1 cellular context compared by ENCODE assay signal in genomic region chr10:44857363-44858016, GRCh38.
TF ChIP-seq lines count a peak whose summit lies in the region.

No MANE protein-coding gene starts in this region.

TF ChIP-seq in GM12878, 131 proteins besides CTCF, POLR2A, EP300 and RAD21 (continued from another document):
- TF ChIP-seq E2F8 (IDR thresholded peaks at IDR 0.05; ENCODE audit: low read depth, partially characterized antibody) (no peak), POLR2AphosphoS5 (IDR thresholded peaks at IDR 0.05; ENCODE audit: low read length) (no peak), STAT3 (IDR thresholded peaks at IDR 0.05; ENCODE audit: low read depth, low read length) (no peak), EZH2 (IDR thresholded peaks at IDR 0.05; ENCODE audit: borderline replicate concordance, control insufficient read depth, low read depth, low read length) (no peak), SREBF1 (IDR thresholded peaks at IDR 0.05; ENCODE audit: low read length) (no peak), DPF2 (IDR thresholded peaks at IDR 0.05) (no peak), ZBTB33 (IDR thresholded peaks at IDR 0.05) (no peak), CHD4 (IDR thresholded peaks at IDR 0.05) (no peak), ZNF24 (IDR thresholded peaks at IDR 0.05) (no peak), MTA3 (IDR thresholded peaks at IDR 0.05; ENCODE audit: borderline replicate concordance, low read length) (no peak), SUPT20H (IDR thresholded peaks at IDR 0.05; ENCODE audit: borderline replicate concordance, control insufficient read depth, low read depth, low read length) (no peak), CBFB (IDR thresholded peaks at IDR 0.05; ENCODE audit: low read depth) (no peak), MYC (IDR thresholded peaks at IDR 0.05; ENCODE audit: insufficient read depth, insufficient read length, insufficient replicate concordance, low read length, severe bottlenecking) (no peak), ZNF217 (IDR thresholded peaks at IDR 0.05) (no peak), ATF7 (IDR thresholded peaks at IDR 0.05; ENCODE audit: low read depth) (no peak), SIN3A (IDR thresholded peaks at IDR 0.05; ENCODE audit: low read depth, low read length) (no peak)
